Comparison of ENCODE assay signal across 16 cellular contexts in the genomic region with DNA sequence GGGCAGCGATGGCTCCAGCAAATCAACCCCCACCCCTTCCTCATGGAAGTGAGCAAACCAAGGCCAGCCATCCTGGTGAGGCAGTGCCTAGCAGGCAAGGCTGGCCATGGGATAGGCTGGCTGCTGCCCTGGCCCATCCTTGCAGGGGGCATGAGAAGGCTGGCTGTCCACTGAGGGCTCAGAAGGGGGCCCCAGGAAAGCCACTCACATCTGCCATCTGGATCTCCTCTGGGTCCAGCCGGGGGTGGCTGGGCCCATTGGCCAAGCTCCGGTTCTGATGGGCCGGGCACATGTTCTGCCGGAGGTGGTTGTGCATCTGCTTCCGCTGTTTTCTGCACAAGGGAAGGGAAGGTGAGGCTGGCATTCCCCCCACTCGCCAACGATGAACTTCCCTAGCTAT. TPM values are rescaled to one million over a fixed set of nuclear protein-coding genes. Genes with fewer than 3 reads are reported as not detected.
"Had no signal": no experiment of that assay in that cellular context is flagged by ENCODE, and none has a peak within 500 bp of the region (broad histone marks: within the 10 kb centered on the region; RNA-seq: fewer than 3 reads in every experiment).

No MANE protein-coding gene starts in this region.

- H3K9me3 Mint-ChIP-seq: naive thymus-derived CD8-positive, alpha-beta T cell; neural progenitor cell had no signal

- H3K4me3 Mint-ChIP-seq: naive thymus-derived CD8-positive, alpha-beta T cell; neural progenitor cell had no signal

- H3K4me1 ChIP-seq: neural progenitor cell had no signal

- H3K36me3 ChIP-seq: neural progenitor cell had no signal

- DNase-seq: effector CD4-positive, alpha-beta T cell; hippocampal formation; kidney glomerular epithelial cell; mucosa of descending colon; occipital lobe; small intestine; stimulated activated CD4-positive, alpha-beta T cell treated with anti-CD3 and anti-CD28 coated beads, Interleukin-2, amount 100 ng/mL, for 48 hours; stimulated activated naive CD4-positive, alpha-beta T cell treated with Interleukin-2 at 50 U/mL for 16 hours; trophoblast cell had no signal

- H3K36me3 Mint-ChIP-seq: naive thymus-derived CD8-positive, alpha-beta T cell; neural progenitor cell had no signal

- ATAC-seq: esophagus mucosa; heart left ventricle; mucosa of descending colon; naive thymus-derived CD8-positive, alpha-beta T cell had no signal

- H3K27me3 Mint-ChIP-seq: naive thymus-derived CD8-positive, alpha-beta T cell had no signal

- H3K9me3 ChIP-seq: heart left ventricle, mucosa of descending colon had no signal

- H3K4me3 ChIP-seq: coronary artery, heart left ventricle, mucosa of descending colon, neural progenitor cell had no signal

- H3K27ac ChIP-seq: coronary artery, heart left ventricle, neural progenitor cell had no signal

- H3K27me3 ChIP-seq: heart left ventricle had no signal

RNA-seq across cellular contexts. Expression of gene PSD2, which starts 57.1 kb away (rescaled TPM):
- total RNA-seq: dermis microvascular lymphatic vessel endothelial cell, esophagus mucosa, glomerular endothelial cell had no signal
